ENCODE assay signal across 25 cellular contexts in genomic region chr2:46480562-46480961, GRCh38. TPM values are rescaled to one million over a fixed set of nuclear protein-coding genes. Genes with fewer than 3 reads are reported as not detected.
"Had no signal": no experiment of that assay in that cellular context is flagged by ENCODE, and none has a peak within 500 bp of the region (broad histone marks: within the 10 kb centered on the region; RNA-seq: fewer than 3 reads in every experiment).

No MANE protein-coding gene starts in this region.

- H3K4me1 ChIP-seq: ascending aorta, breast epithelium, right atrium auricular region, tibial nerve, uterus had no signal

- H3K36me3 Mint-ChIP-seq: immature natural killer cell had no signal

- H3K36me3 ChIP-seq: ascending aorta, breast epithelium, heart left ventricle, right atrium auricular region, tibial nerve, uterus had no signal

- H3K9me3 ChIP-seq: ascending aorta, breast epithelium, heart left ventricle, right atrium auricular region, tibial nerve, uterus had no signal

- H3K4me3 Mint-ChIP-seq: activated naive CD4-positive, alpha-beta T cell treated with anti-CD3 and anti-CD28 coated beads for 36 hours; activated naive CD8-positive, alpha-beta T cell treated with anti-CD3 and anti-CD28 coated beads, Interleukin-2, amount 50 U/mL, for 24 hours; activated T-helper 17 cell treated with anti-CD3 and anti-CD28 coated beads, Interleukin-2, amount 50 U/mL, for 72 hours; effector memory CD8-positive, alpha-beta T cell; immature natural killer cell; nephron progenitor cell; WTC11 had no signal

- DNase-seq: activated CD4-positive, alpha-beta T cell treated with anti-CD3 and anti-CD28 coated beads for 4 hours; activated naive CD4-positive, alpha-beta T cell treated with anti-CD3 and anti-CD28 coated beads for 36 hours; activated naive CD8-positive, alpha-beta T cell treated with anti-CD3 and anti-CD28 coated beads, Interleukin-2, amount 50 U/mL, for 24 hours; cerebellar nuclear complex; dermis blood vessel endothelial cell; effector memory CD8-positive, alpha-beta T cell; immature natural killer cell; nephron progenitor cell; stimulated activated CD4-positive, alpha-beta T cell treated with anti-CD3 and anti-CD28 coated beads, Interleukin-4, amount 100 ng/mL, for 24 hours; stimulated activated naive CD4-positive, alpha-beta T cell treated with Interleukin-2 at 50 U/mL for 16 hours; substantia nigra; uterus had no signal

- H3K27ac Mint-ChIP-seq: activated naive CD4-positive, alpha-beta T cell treated with anti-CD3 and anti-CD28 coated beads for 36 hours; activated naive CD8-positive, alpha-beta T cell treated with anti-CD3 and anti-CD28 coated beads, Interleukin-2, amount 50 U/mL, for 24 hours; activated T-helper 17 cell treated with anti-CD3 and anti-CD28 coated beads, Interleukin-2, amount 50 U/mL, for 72 hours; effector memory CD8-positive, alpha-beta T cell; immature natural killer cell; nephron progenitor cell; progenitor cell of endocrine pancreas; WTC11 had no signal

- ATAC-seq: activated naive CD8-positive, alpha-beta T cell treated with anti-CD3 and anti-CD28 coated beads, Interleukin-2, amount 50 U/mL, for 24 hours; activated T-helper 17 cell treated with anti-CD3 and anti-CD28 coated beads, Interleukin-2, amount 50 U/mL, for 72 hours; effector memory CD8-positive, alpha-beta T cell; heart left ventricle; WTC11 had no signal

- H3K27me3 ChIP-seq: ascending aorta, breast epithelium, heart left ventricle, right atrium auricular region, tibial nerve, uterus had no signal

- H3K27me3 Mint-ChIP-seq: activated naive CD8-positive, alpha-beta T cell treated with anti-CD3 and anti-CD28 coated beads, Interleukin-2, amount 50 U/mL, for 24 hours had no signal

- H3K27ac ChIP-seq: ascending aorta, breast epithelium, heart left ventricle, right atrium auricular region, skin epidermis, tibial nerve, uterus had no signal

- H3K9me3 Mint-ChIP-seq: activated naive CD8-positive, alpha-beta T cell treated with anti-CD3 and anti-CD28 coated beads, Interleukin-2, amount 50 U/mL, for 24 hours; activated T-helper 17 cell treated with anti-CD3 and anti-CD28 coated beads, Interleukin-2, amount 50 U/mL, for 72 hours; effector memory CD8-positive, alpha-beta T cell had no signal

- H3K4me3 ChIP-seq: ascending aorta, breast epithelium, heart left ventricle, right atrium auricular region, skin epidermis, tibial nerve, uterus had no signal

- H3K4me1 Mint-ChIP-seq: activated T-helper 17 cell treated with anti-CD3 and anti-CD28 coated beads, Interleukin-2, amount 50 U/mL, for 72 hours; nephron progenitor cell had no signal

RNA-seq across cellular contexts. Expression of gene TMEM247, which starts 1.2 kb away (rescaled TPM):
- total RNA-seq: activated naive CD4-positive, alpha-beta T cell treated with anti-CD3 and anti-CD28 coated beads for 36 hours; activated T-helper 17 cell treated with anti-CD3 and anti-CD28 coated beads, Interleukin-2, amount 50 U/mL, for 72 hours; ascending aorta; breast epithelium; dermis blood vessel endothelial cell; frontal cortex; heart left ventricle; lower leg skin; mesenteric fat pad; omental fat pad; progenitor cell of endocrine pancreas; right atrium auricular region; tibial nerve; uterus; WTC11 had no signal
